In genomic region chr12:105554223-105554678, GRCh38 we compare ENCODE assay signal across 1 cellular context.
TF ChIP-seq lines count a peak whose summit lies in the region.

No MANE protein-coding gene starts in this region.

TF ChIP-seq in WTC11, 78 proteins besides CTCF, POLR2A, EP300 and RAD21 (continued from another document):
- no peak for TF ChIP-seq PREB (CRISPR knock-in tag; IDR thresholded peaks at IDR 0.05; ENCODE audit: borderline replicate concordance)
